Comparison of ENCODE assay signal across 1 cellular context in genomic region chr21:25790122-25790951, GRCh38.
TF ChIP-seq lines count a peak whose summit lies in the region.

No MANE protein-coding gene starts in this region.

TF ChIP-seq in K562, 482 proteins besides CTCF, POLR2A, EP300 and RAD21 (continues in another document):
- TF ChIP-seq CUX1 (CRISPR knock-in tag; IDR thresholded peaks at IDR 0.05) (no peak), CREBBP (IDR thresholded peaks at IDR 0.05; ENCODE audit: low read depth, low read length) (no peak), ZNF407 (IDR thresholded peaks at IDR 0.05; ENCODE audit: low read depth) (no peak), NR2F6 (CRISPR knock-in tag; IDR thresholded peaks at IDR 0.05) (no peak), PREB (CRISPR knock-in tag; IDR thresholded peaks at IDR 0.05) (no peak), ERF (CRISPR knock-in tag; IDR thresholded peaks at IDR 0.05) (no peak), ARID2 (IDR thresholded peaks at IDR 0.05) (0 out of 2 replicates have a peak, but pooled peaks have one; percentile 28), RNF219 (CRISPR knock-in tag; IDR thresholded peaks at IDR 0.05) (no peak), COPS2 (conservative IDR thresholded peaks at IDR 0.05) (no peak), RBM22 (IDR thresholded peaks at IDR 0.05; ENCODE audit: low read depth, low read length, poor library complexity, severe bottlenecking) (no peak), CBX5 (IDR thresholded peaks at IDR 0.05; ENCODE audit: borderline replicate concordance, low read depth) (no peak), ZKSCAN3 (CRISPR knock-in tag; IDR thresholded peaks at IDR 0.05) (no peak), CBFA2T2 (conservative IDR thresholded peaks at IDR 0.05) (no peak), ZBTB2 (IDR thresholded peaks at IDR 0.05) (no peak), ATF6 (CRISPR knock-in tag; IDR thresholded peaks at IDR 0.05) (no peak), MXD1 (CRISPR knock-in tag; IDR thresholded peaks at IDR 0.05; ENCODE audit: borderline replicate concordance, poor library complexity, severe bottlenecking) (no peak), SNIP1 (IDR thresholded peaks at IDR 0.05; ENCODE audit: low read depth) (no peak), TBL1XR1 (IDR thresholded peaks at IDR 0.05; ENCODE audit: low read length in 2 of 2) (no peak), ZNF253 (CRISPR knock-in tag; conservative IDR thresholded peaks at IDR 0.05) (no peak), ZNF408 (CRISPR knock-in tag; IDR thresholded peaks at IDR 0.05; ENCODE audit: low read depth) (no peak), HDAC2 (IDR thresholded peaks at IDR 0.05) (no peak), KLF10 (CRISPR knock-in tag; IDR thresholded peaks at IDR 0.05) (no peak), ZNF232 (CRISPR knock-in tag; IDR thresholded peaks at IDR 0.05) (no peak), DNMT1 (IDR thresholded peaks at IDR 0.05) (no peak), EWSR1 (IDR thresholded peaks at IDR 0.05; ENCODE audit: borderline replicate concordance, low read depth, partially characterized antibody) (no peak), SOX6 (IDR thresholded peaks at IDR 0.05) (no peak), U2AF2 (optimal IDR thresholded peaks at IDR 0.05; ENCODE audit: low read depth, low read length) (no peak), ZNF12 (CRISPR knock-in tag; IDR thresholded peaks at IDR 0.05) (no peak), SMAD4 (CRISPR knock-in tag; conservative IDR thresholded peaks at IDR 0.05) (no peak), ZNF431 (CRISPR knock-in tag; IDR thresholded peaks at IDR 0.05) (no peak), ATF3 (IDR thresholded peaks at IDR 0.05) (peak; percentile 11; the same call in 1 of the 2 replicates), ATF3 (CRISPR knock-in tag; conservative IDR thresholded peaks at IDR 0.05) (no peak), CBFA2T3 (IDR thresholded peaks at IDR 0.05) (no peak), RHOXF2B (CRISPR knock-in tag; conservative IDR thresholded peaks at IDR 0.05) (no peak), MAFK (IDR thresholded peaks at IDR 0.05; ENCODE audit: low read length) (peak; percentile 61; the same call in 1 of the 2 replicates), ZNF778 (CRISPR knock-in tag; IDR thresholded peaks at IDR 0.05) (no peak), ZNF584 (CRISPR knock-in tag; IDR thresholded peaks at IDR 0.05; ENCODE audit: low read depth) (no peak), EZH2 (IDR thresholded peaks at IDR 0.05; ENCODE audit: borderline replicate concordance, low read depth, low read length) (no peak), ZNF3 (CRISPR knock-in tag; IDR thresholded peaks at IDR 0.05) (no peak), ZNF146 (CRISPR knock-in tag; IDR thresholded peaks at IDR 0.05; ENCODE audit: unreplicated experiment) (no peak), RBFOX2 (IDR thresholded peaks at IDR 0.05; ENCODE audit: low read depth, low read length) (no peak), ELK1 (CRISPR knock-in tag; IDR thresholded peaks at IDR 0.05) (no peak)
